ENCODE assay signal across 1 cellular context in genomic region chr17:59796785-59797205, GRCh38.
TF ChIP-seq lines count a peak whose summit lies in the region.

No MANE protein-coding gene starts in this region.

TF ChIP-seq in SK-N-SH, 30 proteins besides CTCF, POLR2A, EP300 and RAD21:
- TF ChIP-seq NFIC (IDR thresholded peaks at IDR 0.05; ENCODE audit: borderline replicate concordance) (no peak), PBX3 (IDR thresholded peaks at IDR 0.05) (peak; percentile 48; the same call in 1 of the 2 replicates)
